ENCODE assay signal across 1 cellular context in the genomic region with DNA sequence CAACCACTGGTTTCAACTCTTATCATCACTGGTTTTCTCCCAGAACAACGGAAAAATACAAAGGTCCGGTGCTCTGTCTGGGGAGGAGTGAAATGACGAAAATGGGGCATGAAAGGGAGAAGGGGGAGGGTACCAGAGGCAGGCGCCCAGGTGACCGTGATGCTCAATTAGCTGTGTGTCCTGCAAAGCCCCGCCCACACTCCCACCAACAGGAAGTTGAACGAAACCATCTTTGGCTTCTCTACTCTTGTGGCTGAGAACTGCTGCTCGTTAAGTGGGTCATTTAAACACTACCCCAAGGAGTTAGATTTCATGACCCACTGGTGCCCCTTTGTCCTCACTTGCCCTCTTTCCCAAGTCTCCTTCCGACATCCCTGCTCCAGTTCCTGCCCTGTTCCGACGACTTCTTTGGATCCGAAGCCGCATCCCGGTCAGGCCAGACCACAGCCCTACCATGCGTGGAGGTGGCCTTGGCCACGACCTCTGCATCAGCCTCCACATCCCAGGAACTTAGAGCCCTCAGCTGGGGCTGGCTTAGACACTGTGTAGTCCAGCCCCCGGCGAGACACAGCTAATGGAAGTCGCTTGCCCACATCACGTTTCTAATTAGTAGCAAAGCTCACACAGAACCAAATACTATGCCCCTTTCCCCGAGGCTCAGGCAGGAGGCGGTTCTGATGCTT.
TF ChIP-seq lines count a peak whose summit lies in the region.

No MANE protein-coding gene starts in this region.

TF ChIP-seq in GM23338, 12 proteins besides CTCF, POLR2A, EP300 and RAD21 (continued from another document):
- no peak for TF ChIP-seq CREB1 (CRISPR knock-in tag; IDR thresholded peaks at IDR 0.05; ENCODE audit: low read depth)
- no peak for TF ChIP-seq ZNF331 (CRISPR knock-in tag; IDR thresholded peaks at IDR 0.05; ENCODE audit: low read depth)
- no peak for TF ChIP-seq ZNF114 (CRISPR knock-in tag; IDR thresholded peaks at IDR 0.05)
- no peak for TF ChIP-seq EZH2phosphoT487 (IDR thresholded peaks at IDR 0.05; ENCODE audit: unreplicated experiment)
- no peak for TF ChIP-seq ZNF462 (CRISPR knock-in tag; IDR thresholded peaks at IDR 0.05)
- no peak for TF ChIP-seq NANOG (IDR thresholded peaks at IDR 0.05; ENCODE audit: borderline replicate concordance)
